Comparison of ENCODE assay signal across 8 cellular contexts in genomic region chr2:96527052-96527964, GRCh38. TPM values are rescaled to one million over a fixed set of nuclear protein-coding genes. Genes with fewer than 3 reads are reported as not detected.
DNase-seq lines count a peak whose midpoint lies in the region; ATAC-seq, FAIRE-seq and TF ChIP-seq lines count a peak whose summit lies in the region.

No MANE protein-coding gene starts in this region.

- peaks cover 42% of the 10 kb centered on the region for H3K4me1 Mint-ChIP-seq in CD8-positive, alpha-beta T cell (ENCODE audit: low read depth)

- H4K20me1 ChIP-seq in endothelial cell of umbilical vein (replicated peaks; ENCODE audit: control insufficient read depth, extremely low read depth, insufficient read depth, low read length), result no peaks in the 10 kb centered on the region

- peak in 5 of 7 experiments; percentile 40 to 71 (median 62) for DNase-seq in CD8-positive, alpha-beta T cell
- DNase-seq in activated CD4-positive, alpha-beta T cell treated with anti-CD3 and anti-CD28 coated beads, Interleukin-2, amount 50 U/mL, for 24 hours (ENCODE audit: low read depth in 1 of 2, low spot score in 1 of 2), result peak; percentile 46 to 50
- DNase-seq in endothelial cell of umbilical vein (ENCODE audit: low read depth, low spot score) (peak; percentile 58), upper lobe of right lung (peak; percentile 72), NCI-H1930 (lab: John Stamatoyannopoulos, UW) (no peak)

- POLR2A ChIA-PET in CD8-positive, alpha-beta T cell (lab: Charles Lee), result interaction anchor here (0.8 to 5.7 kb wide), 5 partner anchors 11 to 111 kb away, joined by 3 to 74 read pairs (median 6); partner anchors contain the start of genes ARID5A and KANSL3
- POLR2A ChIA-PET in endothelial cell of umbilical vein (lab: Charles Lee), result interaction anchor here (0.7 to 1.4 kb wide), 3 partner anchors 10 to 15 kb away, joined by 6 to 10 read pairs (median 7); no protein-coding TSS in a partner anchor

- no peaks in the 10 kb centered on the region for H3K9me3 Mint-ChIP-seq in CD8-positive, alpha-beta T cell

- dilution Hi-C loops in endothelial cell of umbilical vein (cut with MboI; ENCODE audit: extremely low pct_ligation_motif_present, low sequenced_read_pairs), result no loop called here

- peak overlapping the region; percentile 80 for H3K4me2 ChIP-seq in endothelial cell of umbilical vein (ENCODE audit: insufficient read depth, low read length)

- peak overlapping the region; percentile 72 for H3K9ac ChIP-seq in endothelial cell of umbilical vein (replicated peaks; ENCODE audit: extremely low read depth, insufficient read depth, low read length)

- peak overlapping the region; percentile 84 for H3K4me3 Mint-ChIP-seq in CD8-positive, alpha-beta T cell

- no peaks in the 10 kb centered on the region for H3K27me3 Mint-ChIP-seq in CD8-positive, alpha-beta T cell (ENCODE audit: low read depth)

- no peaks in the 10 kb centered on the region for H3K36me3 Mint-ChIP-seq in CD8-positive, alpha-beta T cell

- H2AFZ ChIP-seq in endothelial cell of umbilical vein (ENCODE audit: low read depth, low read length), result peak overlapping the region; percentile 75

- peak overlapping the region; percentile 63 for H3K4me3 ChIP-seq in CD8-positive, alpha-beta T cell (ENCODE audit: low read depth, low read length)
- H3K4me3 ChIP-seq in endothelial cell of umbilical vein (replicated peaks in 1 of 3; ENCODE audit: insufficient read depth in 1 of 3, low read depth in 1 of 3, low read length in 3 of 3), result peak overlapping the region; percentile 17 to 53 (median 50)
- peak overlapping the region; percentile 56 to 67 for H3K4me3 ChIP-seq in neutrophil (ENCODE audit: low read depth in 1 of 2, low read length in 1 of 2)
- peak overlapping the region; percentile 61 for H3K4me3 ChIP-seq in upper lobe of right lung

- H3K9me1 ChIP-seq in endothelial cell of umbilical vein (replicated peaks; ENCODE audit: control insufficient read depth, extremely low read depth, insufficient read depth, low read length), result no peaks in the 10 kb centered on the region

- H3K36me3 ChIP-seq in CD8-positive, alpha-beta T cell (ENCODE audit: insufficient read depth, low read length), result no peaks in the 10 kb centered on the region
- no peaks in the 10 kb centered on the region for H3K36me3 ChIP-seq in endothelial cell of umbilical vein (ENCODE audit: control insufficient read depth in 2 of 2, extremely low read depth in 1 of 2, insufficient read depth in 2 of 2, low read length in 2 of 2)
- no peaks in the 10 kb centered on the region for H3K36me3 ChIP-seq in neutrophil
- H3K36me3 ChIP-seq in upper lobe of right lung, result no peaks in the 10 kb centered on the region

- H3K79me2 ChIP-seq in endothelial cell of umbilical vein (ENCODE audit: control insufficient read depth, insufficient read depth, low read length), result no peaks in the 10 kb centered on the region

- CTCF ChIA-PET in CD8-positive, alpha-beta T cell (lab: Charles Lee), result interaction anchor here (0.7 to 13.5 kb wide), 9 partner anchors 10 to 341 kb away, joined by 3 to 149 read pairs (median 3); partner anchors contain the start of gene ARID5A
- CTCF ChIA-PET in endothelial cell of umbilical vein (lab: Charles Lee), result interaction anchor here (0.6 to 3.6 kb wide), 23 partner anchors 8 to 289 kb away, joined by 3 to 101 read pairs (median 4); partner anchors contain the start of genes ARID5A, CNNM3 and NEURL3

- H3K27ac ChIP-seq in CD8-positive, alpha-beta T cell (ENCODE audit: low read depth, low read length), result peak overlapping the region; percentile 32
- H3K27ac ChIP-seq in endothelial cell of umbilical vein (ENCODE audit: insufficient read depth, low read depth, low read length), result peak overlapping the region; percentile 77
- peak overlapping the region; percentile 6 for H3K27ac ChIP-seq in neutrophil
- H3K27ac ChIP-seq in upper lobe of right lung, result peak overlapping the region; percentile 86

- H3K4me1 ChIP-seq in CD8-positive, alpha-beta T cell (ENCODE audit: insufficient read depth, low read length), result peaks cover 35% of the 10 kb centered on the region
- H3K4me1 ChIP-seq in endothelial cell of umbilical vein (ENCODE audit: control insufficient read depth, extremely low read depth, insufficient read depth, low read length) (peaks cover 32% of the 10 kb centered on the region), neutrophil (ENCODE audit: control insufficient read depth in 1 of 2, insufficient read depth in 1 of 2, low read depth in 1 of 2, low read length in 1 of 2) (peaks cover 34 to 35% of the 10 kb centered on the region in 2 experiments), upper lobe of right lung (peaks cover 40% of the 10 kb centered on the region)

- no TSS peak for BruUV-seq in endothelial cell of umbilical vein (replicated peaks; lab: Mats Ljungman, UMichigan)

- FAIRE-seq in endothelial cell of umbilical vein (lab: Jason Lieb, UNC), result peak; percentile 73

- intact Hi-C loops in CD8-positive, alpha-beta T cell (cut with DNase I, micrococcal nuclease), result loop anchor here (1.0 to 2.0 kb wide), 2 partner anchors 19 to 27 kb away; no protein-coding TSS in a partner anchor
- intact Hi-C loops in endothelial cell of umbilical vein (cut with micrococcal nuclease), result loop anchor here (5.0 kb wide), 1 partner anchor 215 kb away; the partner anchor contains the start of gene LMAN2L
- intact Hi-C loops in upper lobe of right lung (cut with DNase I), result no loop called here

- TF ChIP-seq POLR2A in endothelial cell of umbilical vein (IDR thresholded peaks at IDR 0.05; ENCODE audit: low read depth, low read length), result no peak

- TF ChIP-seq CTCF in CD8-positive, alpha-beta T cell (IDR thresholded peaks at IDR 0.05), result peak; percentile 38
- TF ChIP-seq CTCF in endothelial cell of umbilical vein (IDR thresholded peaks at IDR 0.05; ENCODE audit: extremely low read depth in 1 of 2, insufficient read depth in 1 of 2, low read depth in 1 of 2, low read length in 2 of 2) (peak; percentile 12 to 64), neutrophil (IDR thresholded peaks at IDR 0.05) (no peak), upper lobe of right lung (IDR thresholded peaks at IDR 0.05) (peak; percentile 40)

- ATAC-seq in CD8-positive, alpha-beta T cell, result no peak
- ATAC-seq in HG02642 (IDR thresholded peaks at IDR 0.05; ENCODE audit: poor library complexity, unreplicated experiment), result peak; percentile 33
- ATAC-seq in upper lobe of right lung, result peak; percentile 17
- no peak for ATAC-seq in HG03039 (IDR thresholded peaks at IDR 0.05; ENCODE audit: unreplicated experiment)

- peak overlapping the region; percentile 78 for H3K27ac Mint-ChIP-seq in CD8-positive, alpha-beta T cell

- no peaks in the 10 kb centered on the region for H3K9me3 ChIP-seq in CD8-positive, alpha-beta T cell (ENCODE audit: low read length)
- H3K9me3 ChIP-seq in endothelial cell of umbilical vein (replicated peaks; ENCODE audit: control insufficient read depth, insufficient read depth, low read length) (no peaks in the 10 kb centered on the region), neutrophil (no peaks in the 10 kb centered on the region), upper lobe of right lung (no peaks in the 10 kb centered on the region)

- H3K27me3 ChIP-seq in CD8-positive, alpha-beta T cell (ENCODE audit: insufficient read depth, low read length), result no peaks in the 10 kb centered on the region
- no peaks in the 10 kb centered on the region for H3K27me3 ChIP-seq in endothelial cell of umbilical vein (ENCODE audit: control insufficient read depth in 2 of 2, insufficient read depth in 2 of 2, low read length in 2 of 2)
- peaks cover 57% of the 10 kb centered on the region for H3K27me3 ChIP-seq in neutrophil
- no peaks in the 10 kb centered on the region for H3K27me3 ChIP-seq in upper lobe of right lung

TF ChIP-seq in endothelial cell of umbilical vein, 7 proteins besides CTCF, POLR2A, EP300 and RAD21:
- no peak for TF ChIP-seq POLR2AphosphoS5 (IDR thresholded peaks at IDR 0.05; ENCODE audit: insufficient read depth, low read depth, low read length)
- no peak for TF ChIP-seq JUN (IDR thresholded peaks at IDR 0.05; ENCODE audit: borderline replicate concordance, insufficient read depth, insufficient read length, low read depth)
- no peak for TF ChIP-seq EZH2 (IDR thresholded peaks at IDR 0.05; ENCODE audit: borderline replicate concordance, low read depth, low read length, severe bottlenecking)
- no peak for TF ChIP-seq GATA2 (IDR thresholded peaks at IDR 0.05; ENCODE audit: insufficient read depth, insufficient read length, low read depth, low read length)
- TF ChIP-seq MYC (IDR thresholded peaks at IDR 0.05; ENCODE audit: low read depth, low read length), result no peak
- TF ChIP-seq FOS (IDR thresholded peaks at IDR 0.05; ENCODE audit: borderline replicate concordance, insufficient read depth, low read length), result no peak
- no peak for TF ChIP-seq MAX (IDR thresholded peaks at IDR 0.05; ENCODE audit: insufficient read depth, insufficient read length)

RNA-seq across cellular contexts. Expression of gene ARID5A, which starts 9.2 kb away (rescaled TPM):
- 100 to 1,000 TPM; 408 to 413 TPM for total RNA-seq in CD8-positive, alpha-beta T cell
- total RNA-seq in endothelial cell of umbilical vein (24.7 and 29.0 TPM in 2 replicates), upper lobe of right lung (32.8 TPM)
- polyA plus RNA-seq in endothelial cell of umbilical vein, result 18.0 and 24.0 TPM in 2 replicates
- polyA plus RNA-seq in endothelial cell of umbilical vein (2011; cell fraction: cytosol; rRNA removed), result 11.9 and 19.8 TPM in 2 replicates
- polyA plus RNA-seq in endothelial cell of umbilical vein (2011; cell fraction: nucleus; rRNA removed), result 31.6 and 44.1 TPM in 2 replicates
- 14.6 and 18.7 TPM in 2 replicates for polyA plus RNA-seq in endothelial cell of umbilical vein (2012)
- polyA minus RNA-seq in endothelial cell of umbilical vein, result 9.5 and 11.3 TPM in 2 replicates
- 1.6 TPM for polyA minus RNA-seq in endothelial cell of umbilical vein (2011; cell fraction: cytosol; rRNA and poly(A)+ RNA removed)
- polyA minus RNA-seq in endothelial cell of umbilical vein (2011; cell fraction: nucleus; rRNA and poly(A)+ RNA removed), result 11.0 and 22.2 TPM in 2 replicates

RNA-seq across cellular contexts. Expression of gene NEURL3, which starts 22.2 kb away (rescaled TPM):
- not detected for total RNA-seq in CD8-positive, alpha-beta T cell
- total RNA-seq in endothelial cell of umbilical vein (not detected in 2 replicates), upper lobe of right lung (0.29 TPM)
- polyA plus RNA-seq in endothelial cell of umbilical vein, result 0.08 TPM in 1 of 2 replicates, not detected in the other
- 0.04 and 0.06 TPM in 2 replicates for polyA plus RNA-seq in endothelial cell of umbilical vein (2011; cell fraction: cytosol; rRNA removed)
- polyA plus RNA-seq in endothelial cell of umbilical vein (2011; cell fraction: nucleus; rRNA removed), result not detected in 2 replicates
- polyA plus RNA-seq in endothelial cell of umbilical vein (2012), result not detected in 2 replicates
- polyA minus RNA-seq in endothelial cell of umbilical vein, result not detected in 2 replicates
- not detected for polyA minus RNA-seq in endothelial cell of umbilical vein (2011; cell fraction: cytosol; rRNA and poly(A)+ RNA removed)
- not detected in 2 replicates for polyA minus RNA-seq in endothelial cell of umbilical vein (2011; cell fraction: nucleus; rRNA and poly(A)+ RNA removed)

Comparison
In these comparisons a context has a peak if more than half of its experiments do, and no peak if none do; other contexts are left out.
1. ATAC-seq: peak in HG02642 (single experiment) and upper lobe of right lung (single experiment); none in CD8-positive, alpha-beta T cell (single experiment) and HG03039 (single experiment).
2. DNase-seq: peak in CD8-positive, alpha-beta T cell (5 of 7), activated CD4-positive, alpha-beta T cell treated with anti-CD3 and anti-CD28 coated beads, Interleukin-2, amount 50 U/mL, for 24 hours (2 of 2), endothelial cell of umbilical vein (single experiment) and upper lobe of right lung (single experiment); none in NCI-H1930 (0 of 2).
3. H3K27ac ChIP-seq: peak in every context shown above with its lines; median percentile 86 in upper lobe of right lung; 77 in endothelial cell of umbilical vein; 32 in CD8-positive, alpha-beta T cell; 6 in neutrophil.
4. RNA of gene ARID5A, which starts 9.2 kb away (total RNA-seq): 408 to 413 TPM in CD8-positive, alpha-beta T cell; 32.8 TPM in upper lobe of right lung (single experiment) and 24.7 to 29.0 TPM in endothelial cell of umbilical vein; every median in the first group is over 10 times any median in the second.
5. Peak in every context shown above with its lines, with median percentiles within 50 percentile points of each other: H3K4me3 ChIP-seq.